In the genomic region with DNA sequence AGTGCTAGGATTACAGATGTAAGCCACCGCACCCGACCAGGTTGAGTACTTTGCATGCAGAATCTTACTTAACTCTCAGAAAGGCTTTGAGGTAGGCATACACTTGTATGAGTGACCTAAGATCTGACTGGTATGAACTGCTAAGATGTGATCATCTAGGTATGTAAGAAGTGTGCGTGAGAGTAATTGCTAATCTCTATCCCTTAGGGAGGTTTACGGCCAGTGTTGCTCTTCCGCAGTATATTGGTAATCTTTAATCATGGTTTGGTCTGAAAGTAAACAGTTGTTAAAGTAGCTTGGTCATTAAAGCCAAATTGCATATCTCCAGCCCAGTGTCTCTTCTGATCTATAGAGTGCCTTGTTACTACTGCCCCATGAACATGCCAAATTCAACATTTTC, we compare ENCODE assay signal across 30 cellular contexts.
"Had no signal": no experiment of that assay in that cellular context is flagged by ENCODE, and none has a peak within 500 bp of the region (broad histone marks: within the 10 kb centered on the region; RNA-seq: fewer than 3 reads in every experiment).

No MANE protein-coding gene starts in this region.

- H3K9me3 Mint-ChIP-seq: activated CD4-positive, alpha-beta memory T cell treated with anti-CD3 and anti-CD28 coated beads for 36 hours; activated CD4-positive, alpha-beta T cell treated with anti-CD3 and anti-CD28 coated beads, Interleukin-2, amount 10 ng/mL, durations not matched to agents 24 days and 14 days; activated T-cell treated with anti-CD3 and anti-CD28 coated beads, Interleukin-2, amount 50 U/mL, for 24 hours; activated T-cell treated with anti-CD3 and anti-CD28 coated beads, Interleukin-2, amount 50 U/mL, for 72 hours; effector memory CD8-positive, alpha-beta T cell; T-cell; T-helper 1 cell treated with Interleukin-12 subunit alpha and Interleukin-12 subunit beta and Interleukin-4 antibody, amounts not matched to agents 30 μg/mL and 1 μg/mL, for 36 hours; T-helper 2 cell treated with Interferon-gamma antibody and Interleukin-4, amounts not matched to agents 5 μg/mL and 100 μg/mL, for 36 hours had no signal

- ATAC-seq: activated CD4-positive, alpha-beta T cell treated with anti-CD3 and anti-CD28 coated beads for 36 hours; activated T-cell treated with anti-CD3 and anti-CD28 coated beads, Interleukin-2, amount 50 U/mL, for 72 hours; effector memory CD8-positive, alpha-beta T cell; gastroesophageal sphincter; T-cell had no signal

- DNase-seq: activated CD4-positive, alpha-beta memory T cell treated with anti-CD3 and anti-CD28 coated beads for 36 hours; activated CD4-positive, alpha-beta T cell treated with anti-CD3 and anti-CD28 coated beads for 36 hours; activated CD4-positive, alpha-beta T cell treated with anti-CD3 and anti-CD28 coated beads, Interleukin-2, amount 10 ng/mL, durations not matched to agents 24 days and 14 days; activated CD4-positive, CD25-positive, alpha-beta regulatory T cell; activated CD4-positive, CD25-positive, alpha-beta regulatory T cell treated with anti-CD3 and anti-CD28 coated beads, Interleukin-2, amount 50 U/mL, for 72 hours; activated CD8-positive, alpha-beta memory T cell treated with anti-CD3 and anti-CD28 coated beads, Interleukin-2, amount 50 U/mL, for 48 hours; activated effector memory CD4-positive, alpha-beta T cell treated with Interleukin-2 at 50 U/mL for 16 hours; activated gamma-delta T cell treated with Interleukin-2 at 50 U/mL for 16 hours; activated naive CD4-positive, alpha-beta T cell treated with anti-CD3 and anti-CD28 coated beads, Interleukin-2, amount 50 U/mL, for 16 hours; activated naive CD4-positive, alpha-beta T cell treated with Interleukin-2 at 50 U/mL for 16 hours; activated T-cell treated with anti-CD3 and anti-CD28 coated beads for 4 hours; activated T-cell treated with anti-CD3 and anti-CD28 coated beads, Interleukin-2, amount 50 U/mL, for 24 hours; activated T-cell treated with anti-CD3 and anti-CD28 coated beads, Interleukin-2, amount 50 U/mL, for 72 hours; amniotic stem cell; anterior cingulate cortex; brain microvascular endothelial cell; caudate nucleus; cortex of kidney; dermis blood vessel endothelial cell; effector CD4-positive, alpha-beta T cell; effector memory CD8-positive, alpha-beta T cell; esophagus squamous epithelium; SW 1271; T-cell; T1000 had no signal

- H3K4me3 Mint-ChIP-seq: activated CD4-positive, alpha-beta memory T cell treated with anti-CD3 and anti-CD28 coated beads for 36 hours; activated CD4-positive, alpha-beta T cell treated with anti-CD3 and anti-CD28 coated beads for 36 hours; activated CD4-positive, alpha-beta T cell treated with anti-CD3 and anti-CD28 coated beads, Interleukin-2, amount 10 ng/mL, durations not matched to agents 24 days and 14 days; activated naive CD8-positive, alpha-beta T cell; activated T-cell treated with anti-CD3 and anti-CD28 coated beads, Interleukin-2, amount 50 U/mL, for 24 hours; activated T-cell treated with anti-CD3 and anti-CD28 coated beads, Interleukin-2, amount 50 U/mL, for 72 hours; effector memory CD8-positive, alpha-beta T cell; T-cell; T-helper 1 cell treated with Interleukin-12 subunit alpha and Interleukin-12 subunit beta and Interleukin-4 antibody, amounts not matched to agents 30 μg/mL and 1 μg/mL, for 36 hours; T-helper 2 cell treated with Interferon-gamma antibody and Interleukin-4, amounts not matched to agents 5 μg/mL and 100 μg/mL, for 36 hours had no signal

- H3K27me3 ChIP-seq: brain microvascular endothelial cell, esophagus squamous epithelium, gastroesophageal sphincter had no signal

- H3K4me3 ChIP-seq: esophagus squamous epithelium, gastroesophageal sphincter had no signal

- H3K27me3 Mint-ChIP-seq: activated CD4-positive, alpha-beta memory T cell treated with anti-CD3 and anti-CD28 coated beads for 36 hours; activated CD4-positive, alpha-beta T cell treated with anti-CD3 and anti-CD28 coated beads for 36 hours; activated CD4-positive, alpha-beta T cell treated with anti-CD3 and anti-CD28 coated beads, Interleukin-2, amount 10 ng/mL, durations not matched to agents 24 days and 14 days; activated naive CD8-positive, alpha-beta T cell; activated T-cell treated with anti-CD3 and anti-CD28 coated beads, Interleukin-2, amount 50 U/mL, for 24 hours; effector memory CD8-positive, alpha-beta T cell; T-cell had no signal

- H3K9me3 ChIP-seq: esophagus squamous epithelium, gastroesophageal sphincter had no signal

- H3K27ac ChIP-seq: brain microvascular endothelial cell, epithelial cell of prostate, esophagus squamous epithelium, gastroesophageal sphincter had no signal

- H3K27ac Mint-ChIP-seq: activated CD4-positive, alpha-beta memory T cell treated with anti-CD3 and anti-CD28 coated beads for 36 hours; activated CD4-positive, alpha-beta T cell treated with anti-CD3 and anti-CD28 coated beads for 36 hours; activated CD4-positive, alpha-beta T cell treated with anti-CD3 and anti-CD28 coated beads, Interleukin-2, amount 10 ng/mL, durations not matched to agents 24 days and 14 days; activated naive CD8-positive, alpha-beta T cell; activated T-cell treated with anti-CD3 and anti-CD28 coated beads, Interleukin-2, amount 50 U/mL, for 24 hours; activated T-cell treated with anti-CD3 and anti-CD28 coated beads, Interleukin-2, amount 50 U/mL, for 72 hours; T-cell; T-helper 1 cell treated with Interleukin-12 subunit alpha and Interleukin-12 subunit beta and Interleukin-4 antibody, amounts not matched to agents 30 μg/mL and 1 μg/mL, for 36 hours; T-helper 2 cell treated with Interferon-gamma antibody and Interleukin-4, amounts not matched to agents 5 μg/mL and 100 μg/mL, for 36 hours had no signal
